23 cellular contexts compared by ENCODE assay signal in the genomic region with DNA sequence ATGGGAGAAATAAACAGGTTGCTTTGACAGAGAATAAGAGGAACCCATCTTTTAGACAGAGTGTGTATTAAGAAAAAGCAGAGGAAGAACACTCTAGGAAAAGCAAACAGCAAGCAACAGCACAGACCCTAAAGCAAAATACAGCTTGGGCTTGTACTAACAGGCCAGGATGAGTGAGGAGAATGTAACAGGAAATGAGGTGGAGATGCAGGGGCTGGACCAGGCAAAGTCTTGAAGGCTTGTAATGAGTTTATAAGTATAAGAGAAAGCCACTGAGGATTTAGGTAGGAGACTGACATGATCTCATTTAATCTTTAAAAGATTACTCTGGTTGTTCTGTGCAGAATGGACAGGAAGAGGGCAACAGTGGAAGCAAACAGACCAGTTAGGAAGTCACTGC. TPM values are rescaled to one million over a fixed set of nuclear protein-coding genes. Genes with fewer than 3 reads are reported as not detected.
A peak's percentile ranks its signal among the peaks of the same experiment; 100 is the strongest.
DNase-seq lines count a peak whose midpoint lies in the region; ATAC-seq, FAIRE-seq and TF ChIP-seq lines count a peak whose summit lies in the region.
"Had no signal": no experiment of that assay in that cellular context is flagged by ENCODE, and none has a peak within 500 bp of the region (broad histone marks: within the 10 kb centered on the region; RNA-seq: fewer than 3 reads in every experiment).

No MANE protein-coding gene starts in this region.

- DNase-seq in activated CD8-positive, alpha-beta memory T cell treated with anti-CD3 and anti-CD28 coated beads, Interleukin-2, amount 10 ng/mL, durations not matched to agents 7 days and 5 days = no peak
- no peak for DNase-seq in activated CD8-positive, alpha-beta memory T cell treated with anti-CD3 and anti-CD28 coated beads, Interleukin-2, amount 50 U/mL, for 4 hours
- no peak for DNase-seq in activated naive CD8-positive, alpha-beta T cell treated with anti-CD3 and anti-CD28 coated beads for 36 hours
- DNase-seq in keratinocyte (ENCODE audit: low read depth, low spot score) = no peak
- no peak for DNase-seq in NCI-H1930 (lab: John Stamatoyannopoulos, UW)
- DNase-seq in central memory CD4-positive, alpha-beta T cell = no peak
- DNase-seq in DMS79 treated with DMSO at 0.1 percent for 48 hours (lab: John Stamatoyannopoulos, UW) = no peak
- DNase-seq: activated CD4-positive, alpha-beta T cell treated with anti-CD3 and anti-CD28 coated beads for 36 hours; adrenal gland; Calu3; caudate nucleus; gastrocnemius medialis; mesenchymal stem cell; NCI-H1417 treated with DMSO at 0.1 percent for 48 hours; NCI-H524 treated with DMSO at 0.1 percent for 48 hours; RPMI8226 had no signal

- H3K9me3 Mint-ChIP-seq in activated CD8-positive, alpha-beta memory T cell treated with anti-CD3 and anti-CD28 coated beads, Interleukin-2, amount 10 ng/mL, durations not matched to agents 7 days and 5 days (ENCODE audit: low read depth) = no peaks in the 10 kb centered on the region
- no peaks in the 10 kb centered on the region for H3K9me3 Mint-ChIP-seq in activated naive CD8-positive, alpha-beta T cell treated with anti-CD3 and anti-CD28 coated beads for 36 hours
- H3K9me3 Mint-ChIP-seq: nephron had no signal

- peak; percentile 86 for FAIRE-seq in keratinocyte (lab: Jason Lieb, UNC)
- FAIRE-seq: A549, GM18507, TTC549 had no signal

- H3K9ac ChIP-seq in Loucy (ENCODE audit: low read depth, low read length, poor library complexity, severe bottlenecking) (peak overlapping the region; percentile 34), keratinocyte (ENCODE audit: control insufficient read depth, extremely low read depth, insufficient read depth, low read length) (no peak overlapping the region)

- peak overlapping the region; percentile 68 for H3K4me2 ChIP-seq in Loucy (ENCODE audit: low read depth, low read length, poor library complexity, severe bottlenecking)
- H3K4me2 ChIP-seq in keratinocyte (ENCODE audit: control insufficient read depth, extremely low read depth, insufficient read depth, low read depth, low read length) = peak overlapping the region; percentile 39
- H3K4me2 ChIP-seq: A549 had no signal

- no peaks in the 10 kb centered on the region for H3K27me3 Mint-ChIP-seq in activated CD8-positive, alpha-beta memory T cell treated with anti-CD3 and anti-CD28 coated beads, Interleukin-2, amount 10 ng/mL, durations not matched to agents 7 days and 5 days
- H3K27me3 Mint-ChIP-seq in activated naive CD8-positive, alpha-beta T cell treated with anti-CD3 and anti-CD28 coated beads for 36 hours = no peaks in the 10 kb centered on the region
- H3K27me3 Mint-ChIP-seq: activated CD4-positive, alpha-beta T cell treated with anti-CD3 and anti-CD28 coated beads for 36 hours had no signal

- H3K36me3 ChIP-seq in Loucy (ENCODE audit: insufficient read depth, low read length) (no peaks in the 10 kb centered on the region; the same call in 1 of the 2 replicates), keratinocyte (ENCODE audit: control insufficient read depth in 2 of 2, extremely low read depth in 1 of 2, insufficient read depth in 2 of 2, low read length in 2 of 2) (peaks cover 3 to 14% of the 10 kb centered on the region in 2 experiments)
- H3K36me3 ChIP-seq: gastrocnemius medialis had no signal

- no peaks in the 10 kb centered on the region for H3K9me3 ChIP-seq in Loucy (ENCODE audit: insufficient read depth, low read depth, low read length)
- H3K9me3 ChIP-seq in keratinocyte (ENCODE audit: control insufficient read depth, low read depth, low read length) = no peaks in the 10 kb centered on the region
- H3K9me3 ChIP-seq: A549, adrenal gland, gastrocnemius medialis, thoracic aorta had no signal

- H3K9me2 ChIP-seq in Loucy (replicated peaks; ENCODE audit: low read depth, low read length) = no peaks in the 10 kb centered on the region

- H4K20me1 ChIP-seq in Loucy (ENCODE audit: insufficient read depth, low read length, poor library complexity, severe bottlenecking) (peaks cover 33% of the 10 kb centered on the region), keratinocyte (ENCODE audit: control insufficient read depth, extremely low read depth, insufficient read depth, low read length) (no peaks in the 10 kb centered on the region)

- peaks cover 57% of the 10 kb centered on the region for H3K4me1 Mint-ChIP-seq in activated CD8-positive, alpha-beta memory T cell treated with anti-CD3 and anti-CD28 coated beads, Interleukin-2, amount 10 ng/mL, durations not matched to agents 7 days and 5 days
- peaks cover 55% of the 10 kb centered on the region for H3K4me1 Mint-ChIP-seq in activated naive CD8-positive, alpha-beta T cell treated with anti-CD3 and anti-CD28 coated beads for 36 hours

- no peaks in the 10 kb centered on the region for H3K27me3 ChIP-seq in Loucy (ENCODE audit: insufficient read depth, low read length, poor library complexity, severe bottlenecking)
- no peaks in the 10 kb centered on the region for H3K27me3 ChIP-seq in keratinocyte (ENCODE audit: control insufficient read depth, extremely low read depth, insufficient read depth, low read length)
- H3K27me3 ChIP-seq: adrenal gland, gastrocnemius medialis had no signal

- TF ChIP-seq CTCF in Loucy (conservative IDR thresholded peaks at IDR 0.05; ENCODE audit: low read length) (no peak), keratinocyte (optimal IDR thresholded peaks at IDR 0.05 in 1 of 3, IDR thresholded peaks at IDR 0.05 in 1 of 3, conservative IDR thresholded peaks at IDR 0.05 in 1 of 3; ENCODE audit: extremely low read depth in 1 of 3, insufficient read depth in 2 of 3, low read length in 3 of 3) (no peak)

- H3K4me3 ChIP-seq in Loucy (ENCODE audit: low read length, poor library complexity, severe bottlenecking) (peak overlapping the region; percentile 36), keratinocyte (ENCODE audit: control insufficient read depth in 2 of 3, extremely low read depth in 1 of 3, insufficient read depth in 2 of 3, low read depth in 1 of 3, low read length in 3 of 3) (peak overlapping the region in 1 of 3 experiments; percentile 15)
- H3K4me3 ChIP-seq: A549, adrenal gland, gastrocnemius medialis, thoracic aorta had no signal

- peak overlapping the region; percentile 73 for H3K27ac Mint-ChIP-seq in activated CD8-positive, alpha-beta memory T cell treated with anti-CD3 and anti-CD28 coated beads, Interleukin-2, amount 10 ng/mL, durations not matched to agents 7 days and 5 days
- peak overlapping the region; percentile 30 for H3K27ac Mint-ChIP-seq in activated naive CD8-positive, alpha-beta T cell treated with anti-CD3 and anti-CD28 coated beads for 36 hours
- H3K27ac Mint-ChIP-seq: activated CD4-positive, alpha-beta T cell treated with anti-CD3 and anti-CD28 coated beads for 36 hours; nephron had no signal

- no peak overlapping the region for H2AFZ ChIP-seq in Loucy (ENCODE audit: low read length)
- H2AFZ ChIP-seq in keratinocyte (ENCODE audit: control insufficient read depth, low read length) = no peak overlapping the region

- CTCF ChIA-PET in activated CD8-positive, alpha-beta memory T cell treated with anti-CD3 and anti-CD28 coated beads, Interleukin-2, amount 10 ng/mL, durations not matched to agents 7 days and 5 days (lab: Charles Lee) = no interaction called here

- peaks cover 42% of the 10 kb centered on the region for H3K4me1 ChIP-seq in Loucy (ENCODE audit: insufficient read depth, low read length, poor library complexity, severe bottlenecking)
- peaks cover 39% of the 10 kb centered on the region for H3K4me1 ChIP-seq in keratinocyte (ENCODE audit: control insufficient read depth, extremely low read depth, insufficient read depth, low read length)

- H3K9me1 ChIP-seq in keratinocyte (ENCODE audit: control insufficient read depth, extremely low read depth, insufficient read depth, low read length) = no peaks in the 10 kb centered on the region

- no peak overlapping the region for H3K4me3 Mint-ChIP-seq in activated CD8-positive, alpha-beta memory T cell treated with anti-CD3 and anti-CD28 coated beads, Interleukin-2, amount 10 ng/mL, durations not matched to agents 7 days and 5 days
- no peak overlapping the region for H3K4me3 Mint-ChIP-seq in activated naive CD8-positive, alpha-beta T cell treated with anti-CD3 and anti-CD28 coated beads for 36 hours
- H3K4me3 Mint-ChIP-seq: activated CD4-positive, alpha-beta T cell treated with anti-CD3 and anti-CD28 coated beads for 36 hours had no signal

- peak overlapping the region; percentile 72 for H3K27ac ChIP-seq in keratinocyte (ENCODE audit: control insufficient read depth, insufficient read depth, low read length)
- H3K27ac ChIP-seq: A549, adrenal gland, thoracic aorta had no signal

- H3K36me3 Mint-ChIP-seq in activated CD8-positive, alpha-beta memory T cell treated with anti-CD3 and anti-CD28 coated beads, Interleukin-2, amount 10 ng/mL, durations not matched to agents 7 days and 5 days = peaks cover 50% of the 10 kb centered on the region
- H3K36me3 Mint-ChIP-seq in activated naive CD8-positive, alpha-beta T cell treated with anti-CD3 and anti-CD28 coated beads for 36 hours = peaks cover 54% of the 10 kb centered on the region

- dilution Hi-C loops in keratinocyte (cut with MboI; ENCODE audit: extremely low pct_ligation_motif_present, low sequenced_read_pairs) = no loop called here

- H3K79me2 ChIP-seq in Loucy (ENCODE audit: insufficient read depth, low read length) (peaks cover 96% of the 10 kb centered on the region), keratinocyte (ENCODE audit: control insufficient read depth, insufficient read depth, low read length) (peaks cover 80% of the 10 kb centered on the region)

- ATAC-seq in activated CD8-positive, alpha-beta memory T cell treated with anti-CD3 and anti-CD28 coated beads, Interleukin-2, amount 10 ng/mL, durations not matched to agents 7 days and 5 days = no peak
- ATAC-seq: A549; activated CD4-positive, alpha-beta T cell treated with anti-CD3 and anti-CD28 coated beads for 36 hours; gastrocnemius medialis; HCT116 had no signal

- no peaks in the 10 kb centered on the region for H3F3A ChIP-seq in Loucy (ENCODE audit: low read depth)

RNA-seq across cellular contexts. Expression of gene UBR1, which starts 4.9 kb away (rescaled TPM):
- 10 to 100 TPM; 34.9 to 42.1 TPM for total RNA-seq in activated CD8-positive, alpha-beta memory T cell treated with anti-CD3 and anti-CD28 coated beads, Interleukin-2, amount 10 ng/mL, durations not matched to agents 7 days and 5 days
- total RNA-seq in activated naive CD8-positive, alpha-beta T cell treated with anti-CD3 and anti-CD28 coated beads for 36 hours = 10 to 100 TPM; 27.5 to 31.3 TPM
- polyA plus RNA-seq in keratinocyte = 12.3 to 17.4 TPM (median 12.7 TPM) in 3 replicates
- polyA plus RNA-seq in keratinocyte (2011; ENCODE audit: low read depth) = 7.0 TPM
- 4.8 and 10.0 TPM in 2 replicates for polyA plus RNA-seq in keratinocyte (2011; cell fraction: cytosol; rRNA removed)
- 19.4 and 24.8 TPM in 2 replicates for polyA plus RNA-seq in keratinocyte (2011; cell fraction: nucleus; rRNA removed)
- polyA plus RNA-seq in keratinocyte (2012; ENCODE audit: low replicate concordance) = 5.9 and 19.3 TPM in 2 replicates
- polyA minus RNA-seq in keratinocyte = 9.1 to 39.3 TPM (median 25.3 TPM) in 3 replicates
- polyA minus RNA-seq in keratinocyte (2011; cell fraction: cytosol; rRNA and poly(A)+ RNA removed) = 15.9 TPM
- 39.1 and 69.7 TPM in 2 replicates for polyA minus RNA-seq in keratinocyte (2011; cell fraction: nucleus; rRNA and poly(A)+ RNA removed)

RNA-seq across cellular contexts. Expression of gene TMEM62, which starts 32.4 kb away (rescaled TPM):
- total RNA-seq in activated CD8-positive, alpha-beta memory T cell treated with anti-CD3 and anti-CD28 coated beads, Interleukin-2, amount 10 ng/mL, durations not matched to agents 7 days and 5 days = 10 to 100 TPM; 21.2 to 34.7 TPM
- total RNA-seq in activated naive CD8-positive, alpha-beta T cell treated with anti-CD3 and anti-CD28 coated beads for 36 hours = 10 to 100 TPM; 13.8 to 13.9 TPM
- 4.5 to 5.5 TPM (median 4.6 TPM) in 3 replicates for polyA plus RNA-seq in keratinocyte
- 6.7 TPM for polyA plus RNA-seq in keratinocyte (2011; ENCODE audit: low read depth)
- 3.0 and 5.0 TPM in 2 replicates for polyA plus RNA-seq in keratinocyte (2011; cell fraction: cytosol; rRNA removed)
- 8.3 and 10.2 TPM in 2 replicates for polyA plus RNA-seq in keratinocyte (2011; cell fraction: nucleus; rRNA removed)
- 3.7 and 8.4 TPM in 2 replicates for polyA plus RNA-seq in keratinocyte (2012; ENCODE audit: low replicate concordance)
- polyA minus RNA-seq in keratinocyte = 2.6 to 6.1 TPM (median 2.7 TPM) in 3 replicates
- polyA minus RNA-seq in keratinocyte (2011; cell fraction: cytosol; rRNA and poly(A)+ RNA removed) = 3.8 TPM
- polyA minus RNA-seq in keratinocyte (2011; cell fraction: nucleus; rRNA and poly(A)+ RNA removed) = 2.6 and 8.6 TPM in 2 replicates
